8 cellular contexts compared by ENCODE assay signal in genomic region chr12:68933564-68933893, GRCh38. TPM values are rescaled to one million over a fixed set of nuclear protein-coding genes. Genes with fewer than 3 reads are reported as not detected.
DNase-seq lines count a peak whose midpoint lies in the region; ATAC-seq and TF ChIP-seq lines count a peak whose summit lies in the region.

No MANE protein-coding gene starts in this region.

- H3K36me3 Mint-ChIP-seq in T-helper 1 cell treated with Interleukin-12 subunit alpha and Interleukin-12 subunit beta and Interleukin-4 antibody, amounts not matched to agents 30 μg/mL and 1 μg/mL, for 36 hours (ENCODE audit: low read depth), result peaks cover 2% of the 10 kb centered on the region

- H3K27ac ChIP-seq in brain microvascular endothelial cell, result no peak overlapping the region
- H3K27ac ChIP-seq in temporal lobe (ENCODE audit: low read depth, low read length), result peak overlapping the region; percentile 69
- H3K27ac ChIP-seq in RWPE1, result no peak overlapping the region

- H3K9me3 Mint-ChIP-seq in T-helper 1 cell treated with Interleukin-12 subunit alpha and Interleukin-12 subunit beta and Interleukin-4 antibody, amounts not matched to agents 30 μg/mL and 1 μg/mL, for 36 hours, result no peaks in the 10 kb centered on the region

- TF ChIP-seq CTCF in brain microvascular endothelial cell (IDR thresholded peaks at IDR 0.05; ENCODE audit: low read depth, low read length, missing control alignments) (no peak), RWPE1 (conservative IDR thresholded peaks at IDR 0.05; ENCODE audit: low read depth) (no peak)

- in situ Hi-C loops in brain microvascular endothelial cell (cut with HindIII; ENCODE audit: low pct_ligation_motif_present, low sequenced_read_pairs), result no loop called here

- CTCF ChIA-PET in RWPE1 (lab: Yijun Ruan, JAX), result interaction anchor here (0.7 to 1.2 kb wide), 2 partner anchors 11 to 19 kb away, joined by 3 to 6 read pairs; no protein-coding TSS in a partner anchor

- H3K4me1 Mint-ChIP-seq in T-helper 1 cell treated with Interleukin-12 subunit alpha and Interleukin-12 subunit beta and Interleukin-4 antibody, amounts not matched to agents 30 μg/mL and 1 μg/mL, for 36 hours (ENCODE audit: low read depth), result peaks cover 9% of the 10 kb centered on the region

- peaks cover 12% of the 10 kb centered on the region for H3K27me3 Mint-ChIP-seq in T-helper 1 cell treated with Interleukin-12 subunit alpha and Interleukin-12 subunit beta and Interleukin-4 antibody, amounts not matched to agents 30 μg/mL and 1 μg/mL, for 36 hours (ENCODE audit: low read depth)

- ATAC-seq in left lobe of liver, result peak; percentile 37
- no peak for ATAC-seq in HG03039 (IDR thresholded peaks at IDR 0.05; ENCODE audit: unreplicated experiment)

- peak overlapping the region; percentile 64 for H3K4me3 ChIP-seq in brain microvascular endothelial cell (ENCODE audit: low read depth, low read length)

- H3K27me3 ChIP-seq in brain microvascular endothelial cell (replicated peaks), result no peaks in the 10 kb centered on the region

- no peak for DNase-seq in T-helper 1 cell
- no peak for DNase-seq in brain microvascular endothelial cell
- no peak for DNase-seq in left lobe of liver (ENCODE audit: low spot score)
- no peak for DNase-seq in inferior parietal cortex (ENCODE audit: extremely low spot score)
- DNase-seq in RWPE1 (ENCODE audit: low spot score), result no peak

- POLR2A ChIA-PET in RWPE1 (lab: Yijun Ruan, JAX; ENCODE audit: low non-redundant PET), result interaction anchor here (0.6 kb wide), 1 partner anchor 635 kb away, joined by 4 read pairs; no protein-coding TSS in a partner anchor

- no peak overlapping the region for H3K27ac Mint-ChIP-seq in T-helper 1 cell treated with Interleukin-12 subunit alpha and Interleukin-12 subunit beta and Interleukin-4 antibody, amounts not matched to agents 30 μg/mL and 1 μg/mL, for 36 hours

- H3K36me3 ChIP-seq in brain microvascular endothelial cell (replicated peaks), result no peaks in the 10 kb centered on the region

- peak overlapping the region; percentile 23 for H3K4me3 Mint-ChIP-seq in T-helper 1 cell treated with Interleukin-12 subunit alpha and Interleukin-12 subunit beta and Interleukin-4 antibody, amounts not matched to agents 30 μg/mL and 1 μg/mL, for 36 hours

RNA-seq across cellular contexts. Expression of gene CPM, which starts 0.6 kb away (rescaled TPM):
- total RNA-seq in left lobe of liver, result 45.2 TPM
- 1.7 TPM for total RNA-seq in temporal lobe

Comparison
In these comparisons a context has a peak if more than half of its experiments do, and no peak if none do; other contexts are left out.
1. RNA of gene CPM, which starts 0.6 kb away (total RNA-seq): 45.2 TPM in left lobe of liver (single experiment); 1.7 TPM in temporal lobe (single experiment); every median in the first group is over 10 times any median in the second.